Comparison of ENCODE assay signal across 23 cellular contexts in the genomic region with DNA sequence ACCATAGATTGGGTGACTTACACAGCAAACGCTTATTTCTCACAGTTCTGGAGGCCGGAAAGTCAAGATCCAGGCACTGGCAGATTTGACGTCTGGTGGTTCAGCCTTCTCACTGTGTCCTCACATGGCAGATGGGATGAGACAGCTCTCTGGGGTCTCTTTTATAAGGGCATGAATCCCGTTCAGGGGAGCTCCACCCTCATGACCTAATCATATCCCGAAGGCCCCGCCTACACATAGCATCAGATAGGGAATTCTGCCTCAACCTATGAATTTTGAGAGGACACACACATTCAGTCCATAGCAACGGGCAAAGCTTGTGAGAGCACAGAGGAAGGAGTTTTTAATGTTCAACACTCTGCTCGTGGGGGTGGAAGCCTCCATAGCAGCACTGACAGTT. TPM values are rescaled to one million over a fixed set of nuclear protein-coding genes. Genes with fewer than 3 reads are reported as not detected.
DNase-seq lines count a peak whose midpoint lies in the region; ATAC-seq and TF ChIP-seq lines count a peak whose summit lies in the region.
"Had no signal": no experiment of that assay in that cellular context is flagged by ENCODE, and none has a peak within 500 bp of the region (broad histone marks: within the 10 kb centered on the region; RNA-seq: fewer than 3 reads in every experiment).

No MANE protein-coding gene starts in this region.

- H3K4me3 ChIP-seq in heart right ventricle: no peak overlapping the region
- H3K4me3 ChIP-seq in skeletal muscle satellite cell (ENCODE audit: low read length): peak overlapping the region; percentile 53
- no peak overlapping the region for H3K4me3 ChIP-seq in vagina

- H3K4me1 ChIP-seq in heart right ventricle (peaks cover 0 to 69% (median 35%) of the 10 kb centered on the region in 9 donors), skeletal muscle satellite cell (ENCODE audit: control insufficient read depth, insufficient read depth, low read length) (peaks cover 39% of the 10 kb centered on the region), vagina (peaks cover 61% of the 10 kb centered on the region)
- H3K4me1 ChIP-seq: BE2C, Caco-2 had no signal

- H3K9me3 ChIP-seq in heart right ventricle: no peaks in the 10 kb centered on the region
- H3K9me3 ChIP-seq in skeletal muscle satellite cell (replicated peaks; ENCODE audit: low read length): no peaks in the 10 kb centered on the region
- H3K9me3 ChIP-seq in vagina: no peaks in the 10 kb centered on the region
- H3K9me3 ChIP-seq: BE2C, Caco-2, SK-N-SH had no signal

- peak overlapping the region; percentile 68 for H3K9ac ChIP-seq in skeletal muscle satellite cell (ENCODE audit: low read depth, low read length)
- H3K9ac ChIP-seq: KMS-11, SK-N-SH had no signal

- DNase-seq in heart right ventricle: no peak
- no peak for DNase-seq in Right ventricle myocardium superior
- DNase-seq in vagina (ENCODE audit: extremely low spot score in 2 of 2): no peak
- no peak for DNase-seq in HK-2 (ENCODE audit: unreplicated experiment)
- no peak for DNase-seq in NK-92 (lab: John Stamatoyannopoulos, UW; ENCODE audit: unreplicated experiment)
- no peak for DNase-seq in DMS153 treated with DMSO at 0.1 percent for 48 hours (lab: John Stamatoyannopoulos, UW; ENCODE audit: unreplicated experiment)
- DNase-seq: activated CD4-positive, alpha-beta T cell treated with anti-CD3 and anti-CD28 coated beads, Interleukin-2, amount 50 U/mL, for 4 hours; activated effector memory CD4-positive, alpha-beta T cell treated with Interleukin-2 at 50 U/mL for 16 hours; activated naive CD8-positive, alpha-beta T cell treated with anti-CD3 and anti-CD28 coated beads, Interleukin-2, amount 50 U/mL, for 24 hours; BE2C; Caco-2; left cardiac atrium; NCI-H1048; NCI-H2029; NCI-H446 treated with DMSO at 0.1 percent for 48 hours; SK-N-SH; WERI-Rb-1 had no signal

- ATAC-seq in heart right ventricle (no peak), Right ventricle myocardium superior (ENCODE audit: poor library complexity) (no peak)
- ATAC-seq: activated naive CD8-positive, alpha-beta T cell treated with anti-CD3 and anti-CD28 coated beads, Interleukin-2, amount 50 U/mL, for 24 hours; left cardiac atrium had no signal

- intact Hi-C loops in heart right ventricle (cut with DNase I): no loop called here
- intact Hi-C loops in Right ventricle myocardium superior (cut with DNase I): no loop called here
- intact Hi-C loops in vagina (cut with DNase I): no loop called here

- 66 to 69% methylated on average over 8 of the region's 8 CpGs for WGBS in heart right ventricle, 2 donors

- H3K36me3 ChIP-seq in heart right ventricle (peaks cover 0 to 8% (median 0%) of the 10 kb centered on the region in 9 donors), skeletal muscle satellite cell (ENCODE audit: insufficient read depth, low read length) (no peaks in the 10 kb centered on the region), vagina (no peaks in the 10 kb centered on the region)
- H3K36me3 ChIP-seq: BE2C, WERI-Rb-1 had no signal

- peak overlapping the region; percentile 66 for H3K4me2 ChIP-seq in skeletal muscle satellite cell (ENCODE audit: low read length)
- H3K4me2 ChIP-seq: KMS-11, SK-N-SH had no signal

- TF ChIP-seq POLR2A in vagina (IDR thresholded peaks at IDR 0.05): no peak

- TF ChIP-seq CTCF in heart right ventricle (IDR thresholded peaks at IDR 0.05) (no peak), vagina (IDR thresholded peaks at IDR 0.05) (no peak)

- H3K27ac ChIP-seq in heart right ventricle (peak overlapping the region in 6 of 10 donors; percentile 10 to 80 (median 25)), layer of hippocampus (ENCODE audit: low read depth, low read length) (peak overlapping the region; percentile 49), vagina (peak overlapping the region; percentile 54)
- H3K27ac ChIP-seq: epithelial cell of prostate, KMS-11, WERI-Rb-1 had no signal

- no peaks in the 10 kb centered on the region for H3K27me3 ChIP-seq in heart right ventricle
- H3K27me3 ChIP-seq in layer of hippocampus (ENCODE audit: control insufficient read depth, insufficient read depth, low read length): no peaks in the 10 kb centered on the region
- H3K27me3 ChIP-seq in skeletal muscle satellite cell (ENCODE audit: control insufficient read depth, insufficient read depth, low read length): no peaks in the 10 kb centered on the region
- H3K27me3 ChIP-seq in vagina: no peaks in the 10 kb centered on the region
- H3K27me3 ChIP-seq: BE2C had no signal

RNA-seq across cellular contexts. Expression of gene DAAM2, which starts 27.5 kb away (rescaled TPM):
- total RNA-seq in heart right ventricle (10 to 100 TPM in 9 of 10 donors, 1 to 10 TPM in 1; 7.7 to 25.9 (median 12.2) TPM), Right ventricle myocardium superior (13.0 TPM), vagina (22.1 TPM)
- 10 to 100 TPM in 1 of 2 donors, 1 to 10 TPM in 1; 6.0 to 16.3 TPM for polyA plus RNA-seq in heart right ventricle
- 0.51 and 2.2 TPM in 2 replicates for total RNA-seq in skeletal muscle satellite cell (2012; rRNA removed)
- total RNA-seq: A172, Caco-2, HT-29 had no signal
